16 cellular contexts compared by ENCODE assay signal in the genomic region with DNA sequence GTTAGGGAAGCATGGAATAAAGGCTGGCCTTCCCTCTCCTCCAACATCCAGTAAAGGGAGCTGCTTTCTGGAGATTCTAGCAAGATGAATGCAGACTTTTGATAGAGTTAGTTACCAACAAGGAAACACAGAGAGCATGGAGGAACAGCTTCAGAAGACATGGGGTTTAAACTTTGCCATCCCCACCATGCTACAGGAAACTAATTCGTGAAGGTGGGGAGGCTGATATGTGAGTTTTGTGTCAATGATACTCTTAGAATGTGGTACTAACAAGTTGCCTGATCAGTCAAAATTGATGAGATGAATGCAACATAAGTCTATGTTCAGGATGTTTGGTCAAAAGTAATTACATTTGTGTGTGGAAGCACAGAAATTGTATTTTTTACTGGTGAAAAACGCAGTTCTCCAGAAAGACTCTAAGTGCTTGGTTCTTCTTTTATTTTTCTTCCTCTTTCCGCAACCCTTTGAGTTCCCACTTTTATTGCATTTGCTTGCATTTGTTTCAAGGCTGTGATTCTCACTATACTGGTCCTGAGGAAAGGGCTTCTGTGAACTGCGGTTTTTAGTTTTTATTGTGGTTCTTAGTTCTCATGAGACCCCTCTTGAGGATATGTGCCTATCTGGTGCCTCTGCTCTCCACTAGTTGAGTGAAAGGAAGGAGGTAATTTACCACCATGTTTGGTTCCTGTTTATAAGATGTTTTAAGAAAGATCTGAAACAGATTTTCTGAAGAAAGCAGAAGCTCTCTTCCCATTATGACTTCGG. TPM values are rescaled to one million over a fixed set of nuclear protein-coding genes. Genes with fewer than 3 reads are reported as not detected.
DNase-seq lines count a peak whose midpoint lies in the region; ATAC-seq and TF ChIP-seq lines count a peak whose summit lies in the region.
"Had no signal": no experiment of that assay in that cellular context is flagged by ENCODE, and none has a peak within 500 bp of the region (broad histone marks: within the 10 kb centered on the region; RNA-seq: fewer than 3 reads in every experiment).

A gene (plus strand): TSS at position 494 of the 765 bp plus-strand sequence. CDS start 262 bp downstream, at position 756.

- WGBS in body of pancreas, 2 donors: 58 to 67% methylated on average over 5 of the region's 5 CpGs

- H3K9me3 Mint-ChIP-seq in dendritic cell treated with granulocyte-macrophage colony-stimulating factor and Interleukin-4, amounts not matched to agents 40 ng/mL and 50 ng/mL, for 4 days: peaks cover 4% of the 10 kb centered on the region
- H3K9me3 Mint-ChIP-seq in stimulated activated naive B cell treated with anti-CD40 and anti-IgM and Interleukin-4, amounts not matched to agents 10 μg/mL and 1 μg/mL and 100 μg/mL, for 72 hours: no peaks in the 10 kb centered on the region
- no peaks in the 10 kb centered on the region for H3K9me3 Mint-ChIP-seq in WTC11
- H3K9me3 Mint-ChIP-seq: CD4-positive, alpha-beta T cell had no signal

- POLR2A ChIA-PET in WTC11 (lab: Charles Lee): no interaction called here

- H3K27me3 ChIP-seq in body of pancreas: no peaks in the 10 kb centered on the region

- peak within 1 kb of the TSS in 1 of 4 donors; percentile 32 for H3K27ac ChIP-seq in body of pancreas
- H3K27ac ChIP-seq: parathyroid adenoma had no signal

- no peak within 1 kb of the TSS for H3K4me3 ChIP-seq in body of pancreas
- H3K4me3 ChIP-seq: coronary artery, smooth muscle cell had no signal

- peak within 1 kb of the TSS; percentile 94 for H3K4me3 Mint-ChIP-seq in dendritic cell treated with granulocyte-macrophage colony-stimulating factor and Interleukin-4, amounts not matched to agents 40 ng/mL and 50 ng/mL, for 4 days
- peak within 1 kb of the TSS; percentile 82 to 83 for H3K4me3 Mint-ChIP-seq in stimulated activated naive B cell treated with anti-CD40 and anti-IgM and Interleukin-4, amounts not matched to agents 10 μg/mL and 1 μg/mL and 100 μg/mL, for 72 hours
- H3K4me3 Mint-ChIP-seq in WTC11: no peak within 1 kb of the TSS
- H3K4me3 Mint-ChIP-seq: CD4-positive, alpha-beta T cell had no signal

- in situ Hi-C loops in GM13976 (cut with MboI; ENCODE audit: low sequenced_read_pairs, unreplicated experiment): no loop called here

- CTCF ChIA-PET in WTC11 (lab: Charles Lee): interaction anchor here (1.2 kb wide), 1 partner anchor 15 kb away, joined by 3 read pairs; no protein-coding TSS in a partner anchor

- no peak for TF ChIP-seq CTCF in GM13976 (IDR thresholded peaks at IDR 0.05; ENCODE audit: borderline replicate concordance, control extremely low read depth, extremely low read depth, insufficient read depth, missing control alignments)
- no peak for TF ChIP-seq CTCF in WTC11 (IDR thresholded peaks at IDR 0.05)
- TF ChIP-seq CTCF in body of pancreas (IDR thresholded peaks at IDR 0.05): no peak

- no peaks in the 10 kb centered on the region for H3K4me1 ChIP-seq in body of pancreas
- H3K4me1 ChIP-seq: parathyroid adenoma had no signal

- TF ChIP-seq POLR2A in body of pancreas (IDR thresholded peaks at IDR 0.05): no peak

- H3K27me3 Mint-ChIP-seq in dendritic cell treated with granulocyte-macrophage colony-stimulating factor and Interleukin-4, amounts not matched to agents 40 ng/mL and 50 ng/mL, for 4 days: no peaks in the 10 kb centered on the region
- H3K27me3 Mint-ChIP-seq in stimulated activated naive B cell treated with anti-CD40 and anti-IgM and Interleukin-4, amounts not matched to agents 10 μg/mL and 1 μg/mL and 100 μg/mL, for 72 hours: no peaks in the 10 kb centered on the region
- no peaks in the 10 kb centered on the region; the same call in 1 of the 2 replicates for H3K27me3 Mint-ChIP-seq in WTC11 (ENCODE audit: low read depth)
- H3K27me3 Mint-ChIP-seq: CD4-positive, alpha-beta T cell had no signal

- DNase-seq in GM13976 (ENCODE audit: low spot score) (peak; percentile 30), NOMO-1 (lab: John Stamatoyannopoulos, UW; ENCODE audit: unreplicated experiment in 2 of 2) (peak; percentile 63 to 92), WTC11 (ENCODE audit: low spot score) (no peak), left colon (no peak), body of pancreas (no peak)
- DNase-seq in stimulated activated naive B cell treated with anti-CD40 and anti-IgM and Interleukin-4, amounts not matched to agents 10 μg/mL and 1 μg/mL and 100 μg/mL, for 72 hours: peak; percentile 12
- DNase-seq: aorta; CD4-positive, alpha-beta T cell; EL; kidney; MM.1S had no signal

- peaks cover 46% of the 10 kb centered on the region for H3K36me3 Mint-ChIP-seq in dendritic cell treated with granulocyte-macrophage colony-stimulating factor and Interleukin-4, amounts not matched to agents 40 ng/mL and 50 ng/mL, for 4 days (ENCODE audit: low read depth)
- peaks cover 33 to 60% of the 10 kb centered on the region in 2 donors for H3K36me3 Mint-ChIP-seq in stimulated activated naive B cell treated with anti-CD40 and anti-IgM and Interleukin-4, amounts not matched to agents 10 μg/mL and 1 μg/mL and 100 μg/mL, for 72 hours
- no peaks in the 10 kb centered on the region for H3K36me3 Mint-ChIP-seq in WTC11

- peaks cover 52% of the 10 kb centered on the region for H3K4me1 Mint-ChIP-seq in dendritic cell treated with granulocyte-macrophage colony-stimulating factor and Interleukin-4, amounts not matched to agents 40 ng/mL and 50 ng/mL, for 4 days (ENCODE audit: low read depth)
- peaks cover 35 to 47% of the 10 kb centered on the region in 2 donors for H3K4me1 Mint-ChIP-seq in stimulated activated naive B cell treated with anti-CD40 and anti-IgM and Interleukin-4, amounts not matched to agents 10 μg/mL and 1 μg/mL and 100 μg/mL, for 72 hours
- H3K4me1 Mint-ChIP-seq in WTC11: peaks cover 14% of the 10 kb centered on the region

- no peaks in the 10 kb centered on the region for H3K36me3 ChIP-seq in body of pancreas (replicated peaks in 1 of 2; ENCODE audit: insufficient read depth in 1 of 2, low read depth in 2 of 2)

- no peaks in the 10 kb centered on the region for H3K9me3 ChIP-seq in body of pancreas

- intact Hi-C loops in dendritic cell treated with granulocyte-macrophage colony-stimulating factor and Interleukin-4, amounts not matched to agents 40 ng/mL and 50 ng/mL, for 4 days (cut with micrococcal nuclease): loop anchor here (5.0 kb wide), 1 partner anchor 34 kb away; a partner anchor contains a TSS
- intact Hi-C loops in left colon (cut with DNase I, micrococcal nuclease): no loop called here
- intact Hi-C loops in body of pancreas (cut with DNase I): no loop called here

- H3K27ac Mint-ChIP-seq in dendritic cell treated with granulocyte-macrophage colony-stimulating factor and Interleukin-4, amounts not matched to agents 40 ng/mL and 50 ng/mL, for 4 days: peak within 1 kb of the TSS; percentile 100
- H3K27ac Mint-ChIP-seq in stimulated activated naive B cell treated with anti-CD40 and anti-IgM and Interleukin-4, amounts not matched to agents 10 μg/mL and 1 μg/mL and 100 μg/mL, for 72 hours: peak within 1 kb of the TSS; percentile 89
- H3K27ac Mint-ChIP-seq in WTC11: no peak within 1 kb of the TSS
- H3K27ac Mint-ChIP-seq: CD4-positive, alpha-beta T cell had no signal

- peak; percentile 92 to 94 for ATAC-seq in stimulated activated naive B cell treated with anti-CD40 and anti-IgM and Interleukin-4, amounts not matched to agents 10 μg/mL and 1 μg/mL and 100 μg/mL, for 72 hours (replicated peaks)
- no peak for ATAC-seq in WTC11
- no peak for ATAC-seq in left colon
- no peak for ATAC-seq in GM18498 (IDR thresholded peaks at IDR 0.05; ENCODE audit: unreplicated experiment)
- ATAC-seq in body of pancreas: no peak

TF ChIP-seq in WTC11, 78 proteins besides CTCF, POLR2A, EP300 and RAD21 (continues in another document):
- TF ChIP-seq SP1 (CRISPR knock-in tag; conservative IDR thresholded peaks at IDR 0.05) (no peak), FOXK1 (CRISPR knock-in tag; IDR thresholded peaks at IDR 0.05) (no peak), ETV6 (CRISPR knock-in tag; IDR thresholded peaks at IDR 0.05) (no peak), EMX1 (CRISPR knock-in tag; IDR thresholded peaks at IDR 0.05) (no peak), ZNF232 (CRISPR knock-in tag; IDR thresholded peaks at IDR 0.05) (no peak), TEAD4 (CRISPR knock-in tag; IDR thresholded peaks at IDR 0.05) (no peak), FOXJ3 (CRISPR knock-in tag; IDR thresholded peaks at IDR 0.05; ENCODE audit: borderline replicate concordance) (no peak)
- TF ChIP-seq, protein P1, sequence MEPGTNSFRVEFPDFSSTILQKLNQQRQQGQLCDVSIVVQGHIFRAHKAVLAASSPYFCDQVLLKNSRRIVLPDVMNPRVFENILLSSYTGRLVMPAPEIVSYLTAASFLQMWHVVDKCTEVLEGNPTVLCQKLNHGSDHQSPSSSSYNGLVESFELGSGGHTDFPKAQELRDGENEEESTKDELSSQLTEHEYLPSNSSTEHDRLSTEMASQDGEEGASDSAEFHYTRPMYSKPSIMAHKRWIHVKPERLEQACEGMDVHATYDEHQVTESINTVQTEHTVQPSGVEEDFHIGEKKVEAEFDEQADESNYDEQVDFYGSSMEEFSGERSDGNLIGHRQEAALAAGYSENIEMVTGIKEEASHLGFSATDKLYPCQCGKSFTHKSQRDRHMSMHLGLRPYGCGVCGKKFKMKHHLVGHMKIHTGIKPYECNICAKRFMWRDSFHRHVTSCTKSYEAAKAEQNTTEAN (CRISPR knock-in tag; IDR thresholded peaks at IDR 0.05): no peak
- TF ChIP-seq, protein P2, sequence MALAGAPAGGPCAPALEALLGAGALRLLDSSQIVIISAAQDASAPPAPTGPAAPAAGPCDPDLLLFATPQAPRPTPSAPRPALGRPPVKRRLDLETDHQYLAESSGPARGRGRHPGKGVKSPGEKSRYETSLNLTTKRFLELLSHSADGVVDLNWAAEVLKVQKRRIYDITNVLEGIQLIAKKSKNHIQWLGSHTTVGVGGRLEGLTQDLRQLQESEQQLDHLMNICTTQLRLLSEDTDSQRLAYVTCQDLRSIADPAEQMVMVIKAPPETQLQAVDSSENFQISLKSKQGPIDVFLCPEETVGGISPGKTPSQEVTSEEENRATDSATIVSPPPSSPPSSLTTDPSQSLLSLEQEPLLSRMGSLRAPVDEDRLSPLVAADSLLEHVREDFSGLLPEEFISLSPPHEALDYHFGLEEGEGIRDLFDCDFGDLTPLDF (CRISPR knock-in tag; IDR thresholded peaks at IDR 0.05): no peak

RNA-seq across cellular contexts. Expression of the gene that starts here (rescaled TPM):
- total RNA-seq in WTC11 (2021) (0.44 to 0.62 TPM in 2 of 3 replicates, not detected in the other), left colon (1 to 10 TPM in 1 of 2 donors, under 1 TPM in 1; 0.70 to 1.3 TPM), body of pancreas (under 1 TPM in 1 of 2 donors, not detected in 1; 0.52 TPM)

Comparison
In these comparisons a context has a peak if more than half of its experiments do, and no peak if none do; other contexts are left out.
1. DNase-seq: peak in GM13976 (single experiment), NOMO-1 (2 of 2) and stimulated activated naive B cell treated with anti-CD40 and anti-IgM and Interleukin-4, amounts not matched to agents 10 μg/mL and 1 μg/mL and 100 μg/mL, for 72 hours (single experiment); none in WTC11 (single experiment), left colon (0 of 2) and body of pancreas (0 of 4).
2. ATAC-seq: peak in stimulated activated naive B cell treated with anti-CD40 and anti-IgM and Interleukin-4, amounts not matched to agents 10 μg/mL and 1 μg/mL and 100 μg/mL, for 72 hours (2 of 2); none in WTC11 (single experiment), left colon (single experiment), GM18498 (single experiment) and body of pancreas (single experiment).